ENCODE assay signal across 14 cellular contexts in the genomic region with DNA sequence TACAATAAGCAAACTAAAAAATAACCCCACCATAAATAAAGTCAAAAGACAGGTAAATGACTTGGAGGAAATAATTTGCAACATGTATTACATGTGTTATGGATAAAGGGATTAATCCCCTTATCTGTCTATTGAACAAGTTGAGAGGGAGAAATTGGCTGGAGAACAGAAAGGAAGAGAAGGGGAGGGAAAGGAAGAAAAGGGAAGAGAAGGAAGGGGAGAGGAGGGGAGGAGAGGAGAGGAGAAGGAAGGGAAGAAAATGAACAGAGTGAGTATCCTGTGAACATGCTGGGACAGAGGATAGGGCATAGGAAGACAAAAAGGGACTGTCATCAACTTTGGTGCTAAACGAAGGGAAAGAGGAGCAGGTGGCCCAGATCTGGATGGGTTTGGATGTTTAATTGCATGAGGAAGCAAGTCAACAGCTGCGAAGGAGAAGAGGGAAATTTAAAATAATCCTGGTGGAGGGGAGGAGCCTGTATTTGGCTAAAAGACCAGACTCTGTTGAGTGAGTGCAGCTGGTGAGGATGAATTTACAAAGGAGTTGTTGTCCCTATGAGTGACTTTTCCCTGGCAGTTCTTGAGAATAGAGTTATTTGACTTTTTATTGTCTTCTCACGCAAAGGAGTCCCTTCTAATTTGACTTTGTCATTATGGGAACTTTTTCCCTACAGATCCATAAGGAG. TPM values are rescaled to one million over a fixed set of nuclear protein-coding genes. Genes with fewer than 3 reads are reported as not detected.
DNase-seq lines count a peak whose midpoint lies in the region; TF ChIP-seq lines count a peak whose summit lies in the region.
"Had no signal": no experiment of that assay in that cellular context is flagged by ENCODE, and none has a peak within 500 bp of the region (broad histone marks: within the 10 kb centered on the region; RNA-seq: fewer than 3 reads in every experiment).

No MANE protein-coding gene starts in this region.

- no peaks in the 10 kb centered on the region for H3K9me3 Mint-ChIP-seq in activated naive CD8-positive, alpha-beta T cell (ENCODE audit: low read depth)
- no peaks in the 10 kb centered on the region for H3K9me3 Mint-ChIP-seq in activated naive CD8-positive, alpha-beta T cell treated with anti-CD3 and anti-CD28 coated beads for 36 hours
- H3K9me3 Mint-ChIP-seq: natural killer cell treated with Interleukin-12 subunit alpha and Interleukin-12 subunit beta and Interleukin-15 and Interleukin-18, amount 100 ng/mL, for 72 hours had no signal

- H3K27me3 ChIP-seq in transverse colon: no peaks in the 10 kb centered on the region

- no peaks in the 10 kb centered on the region for H3K9me3 ChIP-seq in transverse colon
- H3K9me3 ChIP-seq: BE2C had no signal

- H3K36me3 Mint-ChIP-seq in activated naive CD8-positive, alpha-beta T cell: no peaks in the 10 kb centered on the region
- H3K36me3 Mint-ChIP-seq in activated naive CD8-positive, alpha-beta T cell treated with anti-CD3 and anti-CD28 coated beads for 36 hours: no peaks in the 10 kb centered on the region
- H3K36me3 Mint-ChIP-seq: natural killer cell treated with Interleukin-12 subunit alpha and Interleukin-12 subunit beta and Interleukin-15 and Interleukin-18, amount 100 ng/mL, for 72 hours had no signal

- H3K27ac Mint-ChIP-seq in activated naive CD8-positive, alpha-beta T cell: peak overlapping the region; percentile 41
- no peak overlapping the region for H3K27ac Mint-ChIP-seq in activated naive CD8-positive, alpha-beta T cell treated with anti-CD3 and anti-CD28 coated beads for 36 hours
- H3K27ac Mint-ChIP-seq: natural killer cell treated with Interleukin-12 subunit alpha and Interleukin-12 subunit beta and Interleukin-15 and Interleukin-18, amount 100 ng/mL, for 72 hours had no signal

- no peak overlapping the region for H3K4me3 Mint-ChIP-seq in activated naive CD8-positive, alpha-beta T cell
- H3K4me3 Mint-ChIP-seq in activated naive CD8-positive, alpha-beta T cell treated with anti-CD3 and anti-CD28 coated beads for 36 hours: no peak overlapping the region
- H3K4me3 Mint-ChIP-seq: natural killer cell treated with Interleukin-12 subunit alpha and Interleukin-12 subunit beta and Interleukin-15 and Interleukin-18, amount 100 ng/mL, for 72 hours had no signal

- H3K27ac ChIP-seq in transverse colon: peak overlapping the region in 3 of 4 donors; percentile 53 to 72 (median 55)
- H3K27ac ChIP-seq: SK-N-MC had no signal

- no peak for TF ChIP-seq POLR2A in transverse colon (IDR thresholded peaks at IDR 0.05)

- peaks cover 8 to 36% (median 13%) of the 10 kb centered on the region in 4 donors for H3K4me1 ChIP-seq in transverse colon
- H3K4me1 ChIP-seq: BE2C had no signal

- H3K4me1 Mint-ChIP-seq in activated naive CD8-positive, alpha-beta T cell (ENCODE audit: low read depth): peaks cover 30% of the 10 kb centered on the region
- H3K4me1 Mint-ChIP-seq in activated naive CD8-positive, alpha-beta T cell treated with anti-CD3 and anti-CD28 coated beads for 36 hours: peaks cover 17% of the 10 kb centered on the region

- H3K27me3 Mint-ChIP-seq in activated naive CD8-positive, alpha-beta T cell: no peaks in the 10 kb centered on the region
- no peaks in the 10 kb centered on the region for H3K27me3 Mint-ChIP-seq in activated naive CD8-positive, alpha-beta T cell treated with anti-CD3 and anti-CD28 coated beads for 36 hours

- H3K4me3 ChIP-seq in fibroblast of the aortic adventitia (ENCODE audit: low read depth, low read length) (no peak overlapping the region), transverse colon (no peak overlapping the region)
- H3K4me3 ChIP-seq: SK-N-MC had no signal

- no peak for TF ChIP-seq EP300 in transverse colon (IDR thresholded peaks at IDR 0.05; ENCODE audit: low read depth)

- H3K36me3 ChIP-seq in transverse colon: no peaks in the 10 kb centered on the region
- H3K36me3 ChIP-seq: BE2C had no signal

- TF ChIP-seq CTCF in fibroblast of the aortic adventitia (IDR thresholded peaks at IDR 0.05; ENCODE audit: insufficient read depth, low read length): no peak
- no peak for TF ChIP-seq CTCF in transverse colon (IDR thresholded peaks at IDR 0.05)

- no peak for DNase-seq in activated naive CD8-positive, alpha-beta T cell treated with anti-CD3 and anti-CD28 coated beads for 36 hours
- peak; percentile 17 for DNase-seq in NCI-H69 (lab: John Stamatoyannopoulos, UW)
- peak; percentile 30 for DNase-seq in fibroblast of the aortic adventitia (ENCODE audit: low read depth)
- no peak for DNase-seq in transverse colon
- no peak for DNase-seq in DMS114 treated with DMSO at 0.1 percent for 48 hours (lab: John Stamatoyannopoulos, UW; ENCODE audit: unreplicated experiment)
- no peak for DNase-seq in SIG-M5 treated with dmso at 0.1 percent for 504 hours (lab: John Stamatoyannopoulos, UW; ENCODE audit: unreplicated experiment)
- no peak for DNase-seq in middle frontal gyrus (ENCODE audit: extremely low spot score, low spot score)
- DNase-seq: activated CD4-positive, alpha-beta T cell treated with anti-CD3 and anti-CD28 coated beads for 4 hours; activated naive CD4-positive, alpha-beta T cell treated with anti-CD3 and anti-CD28 coated beads, Interleukin-2, amount 50 U/mL, for 16 hours; BE2C; kidney had no signal

- WGBS in transverse colon (ENCODE audit: low coverage in 1 of 2), 2 donors: 29 to 32% methylated on average over 3 of the region's 3 CpGs

- intact Hi-C loops in transverse colon (cut with DNase I; ENCODE audit: low total_unique reads): no loop called here

- in situ Hi-C loops in transverse colon (cut with MboI; ENCODE audit: low pct_ligation_motif_present in 1 of 4, low pct_unique_long_range_greater_than_20kb in 1 of 4, low sequenced_read_pairs in 3 of 4): no loop called here

RNA-seq across cellular contexts. Expression of a gene that starts 14.2 kb away (rescaled TPM):
- 1 to 10 TPM; 6.2 to 6.9 TPM for total RNA-seq in activated naive CD8-positive, alpha-beta T cell treated with anti-CD3 and anti-CD28 coated beads for 36 hours
- total RNA-seq in fibroblast of the aortic adventitia (ENCODE audit: low replicate concordance) (1.2 and 2.0 TPM in 2 replicates), transverse colon (10 to 100 TPM in 1 of 4 donors, 1 to 10 TPM in 2, not detected in 1; 3.0 to 43.8 (median 6.8) TPM)

Comparison
In these comparisons a context has a peak if more than half of its experiments do, and no peak if none do; other contexts are left out.
1. DNase-seq: peak in NCI-H69 (single experiment) and fibroblast of the aortic adventitia (single experiment); none in activated naive CD8-positive, alpha-beta T cell treated with anti-CD3 and anti-CD28 coated beads for 36 hours (single experiment), transverse colon (single experiment), DMS114 treated with DMSO at 0.1 percent for 48 hours (single experiment), SIG-M5 treated with dmso at 0.1 percent for 504 hours (single experiment) and middle frontal gyrus (single experiment).